Comparison of ENCODE assay signal across 15 cellular contexts in genomic region chr3:121719423-121719822, GRCh38. TPM values are rescaled to one million over a fixed set of nuclear protein-coding genes. Genes with fewer than 3 reads are reported as not detected.
A peak's percentile ranks its signal among the peaks of the same experiment; 100 is the strongest.
DNase-seq lines count a peak whose midpoint lies in the region; ATAC-seq and TF ChIP-seq lines count a peak whose summit lies in the region.
"Had no signal": no experiment of that assay in that cellular context is flagged by ENCODE, and none has a peak within 500 bp of the region (broad histone marks: within the 10 kb centered on the region; RNA-seq: fewer than 3 reads in every experiment).

No MANE protein-coding gene starts in this region.

- DNase-seq in CD4-positive, alpha-beta T cell = no peak
- DNase-seq in DMS53 (lab: John Stamatoyannopoulos, UW) (peak; percentile 73), left lobe of liver (ENCODE audit: low spot score) (no peak), sigmoid colon (no peak), smooth muscle cell (lab: John Stamatoyannopoulos, UW; ENCODE audit: unreplicated experiment) (no peak), GM23338 (ENCODE audit: low spot score) (no peak), anterior cingulate cortex (lab: John Stamatoyannopoulos, UW) (no peak)
- DNase-seq: ACHN; CD4-positive, CD25-positive, alpha-beta regulatory T cell; COR-L47; DMS153; GOT3; H9 had no signal

- H3K9me3 ChIP-seq in CD4-positive, alpha-beta T cell (ENCODE audit: control insufficient read depth, low read length) = no peaks in the 10 kb centered on the region
- H3K9me3 ChIP-seq in sigmoid colon (no peaks in the 10 kb centered on the region), smooth muscle cell (replicated peaks; ENCODE audit: low read depth) (no peaks in the 10 kb centered on the region)

- POLR2A ChIA-PET in CD4-positive, alpha-beta T cell (lab: Charles Lee) = interaction anchor here (1.5 kb wide), 2 partner anchors 18 to 30 kb away, joined by 5 to 9 read pairs; partner anchors contain the start of gene GOLGB1

- no peaks in the 10 kb centered on the region for H3K27me3 ChIP-seq in CD4-positive, alpha-beta T cell (ENCODE audit: control insufficient read depth, insufficient read depth, low read length)
- H3K27me3 ChIP-seq in sigmoid colon = no peaks in the 10 kb centered on the region
- H3K27me3 ChIP-seq in smooth muscle cell (ENCODE audit: low read depth) = no peaks in the 10 kb centered on the region
- no peaks in the 10 kb centered on the region for H3K27me3 ChIP-seq in GM23338 (ENCODE audit: insufficient read depth)
- H3K27me3 ChIP-seq: BLaER1 treated with 17β-estradiol and CSF1 and Interleukin-3, amounts not matched to agents 10 nM and 100 nM had no signal

- TF ChIP-seq POLR2A in sigmoid colon (IDR thresholded peaks at IDR 0.05) = no peak

- WGBS in sigmoid colon, 2 donors = 71 to 81% methylated on average over 5 of the region's 5 CpGs
- WGBS in smooth muscle cell (ENCODE audit: low lambda C conversion rate) = 96% methylated on average over 5 of the region's 5 CpGs

- H3K27ac Mint-ChIP-seq in CD4-positive, alpha-beta T cell = peak overlapping the region; percentile 32
- H3K27ac Mint-ChIP-seq in GM23338 = no peak overlapping the region
- H3K27ac Mint-ChIP-seq: H9 had no signal

- no peaks in the 10 kb centered on the region for H3K4me1 ChIP-seq in sigmoid colon
- H3K4me1 ChIP-seq in smooth muscle cell (ENCODE audit: low read depth) = no peaks in the 10 kb centered on the region
- H3K4me1 ChIP-seq in GM23338 (ENCODE audit: insufficient read depth) = no peaks in the 10 kb centered on the region

- H3K4me1 Mint-ChIP-seq in CD4-positive, alpha-beta T cell (ENCODE audit: low read depth) = peaks cover 38% of the 10 kb centered on the region
- H3K4me1 Mint-ChIP-seq in GM23338 = no peaks in the 10 kb centered on the region
- H3K4me1 Mint-ChIP-seq: H9 had no signal

- no peak overlapping the region for H3K4me3 Mint-ChIP-seq in CD4-positive, alpha-beta T cell
- no peak overlapping the region for H3K4me3 Mint-ChIP-seq in GM23338
- H3K4me3 Mint-ChIP-seq: H9 had no signal

- intact Hi-C loops in CD4-positive, alpha-beta T cell (cut with DNase I, micrococcal nuclease) = no loop called here
- intact Hi-C loops in sigmoid colon (cut with DNase I) = no loop called here

- ATAC-seq in CD4-positive, alpha-beta T cell (ENCODE audit: poor library complexity) = no peak
- ATAC-seq in HG02678 (IDR thresholded peaks at IDR 0.05; ENCODE audit: unreplicated experiment) (peak; percentile 39), left lobe of liver (peak; percentile 68), GM23338 (no peak)

- CTCF ChIA-PET in CD4-positive, alpha-beta T cell (lab: Charles Lee) = no interaction called here

- H3K9ac ChIP-seq in smooth muscle cell (ENCODE audit: low read depth) = no peak overlapping the region
- H3K9ac ChIP-seq: BLaER1 treated with 17β-estradiol and CSF1 and Interleukin-3, amounts not matched to agents 10 nM and 100 nM had no signal

- H3K27ac ChIP-seq in CD4-positive, alpha-beta T cell (ENCODE audit: low read depth, low read length) = no peak overlapping the region
- no peak overlapping the region for H3K27ac ChIP-seq in sigmoid colon
- no peak overlapping the region for H3K27ac ChIP-seq in smooth muscle cell (ENCODE audit: low read depth)
- no peak overlapping the region for H3K27ac ChIP-seq in GM23338 (ENCODE audit: low read depth)
- H3K27ac ChIP-seq: BLaER1 treated with 17β-estradiol and CSF1 and Interleukin-3, amounts not matched to agents 10 nM and 100 nM had no signal

- H3F3A ChIP-seq in smooth muscle cell (ENCODE audit: low read depth) = no peaks in the 10 kb centered on the region
- H3F3A ChIP-seq in GM23338 (replicated peaks; ENCODE audit: low read depth) = no peaks in the 10 kb centered on the region

- H3K4me2 ChIP-seq in smooth muscle cell (no peak overlapping the region), GM23338 (no peak overlapping the region)
- H3K4me2 ChIP-seq: BLaER1 treated with 17β-estradiol and CSF1 and Interleukin-3, amounts not matched to agents 10 nM and 100 nM had no signal

- H3K79me2 ChIP-seq in smooth muscle cell (ENCODE audit: low read depth) (no peaks in the 10 kb centered on the region), GM23338 (replicated peaks; ENCODE audit: insufficient read depth) (no peaks in the 10 kb centered on the region)

- no peaks in the 10 kb centered on the region for H3K9me2 ChIP-seq in GM23338 (ENCODE audit: insufficient read depth)

- H2AFZ ChIP-seq in smooth muscle cell (ENCODE audit: low read depth) (no peak overlapping the region), GM23338 (no peak overlapping the region)

- H3K9me3 Mint-ChIP-seq in CD4-positive, alpha-beta T cell = no peaks in the 10 kb centered on the region
- no peaks in the 10 kb centered on the region for H3K9me3 Mint-ChIP-seq in GM23338
- H3K9me3 Mint-ChIP-seq: H9 had no signal

- no peaks in the 10 kb centered on the region for H3K27me3 Mint-ChIP-seq in CD4-positive, alpha-beta T cell
- no peaks in the 10 kb centered on the region for H3K27me3 Mint-ChIP-seq in GM23338 (ENCODE audit: insufficient read depth, low read depth, poor library complexity)
- H3K27me3 Mint-ChIP-seq: CD4-positive, CD25-positive, alpha-beta regulatory T cell had no signal

- TF ChIP-seq EP300 in sigmoid colon (IDR thresholded peaks at IDR 0.05) = no peak

- TF ChIP-seq CTCF in CD4-positive, alpha-beta T cell (IDR thresholded peaks at IDR 0.05) = no peak
- no peak for TF ChIP-seq CTCF in sigmoid colon (IDR thresholded peaks at IDR 0.05)
- TF ChIP-seq CTCF in smooth muscle cell (IDR thresholded peaks at IDR 0.05; ENCODE audit: borderline replicate concordance, insufficient read depth, poor library complexity, severe bottlenecking) = no peak
- no peak for TF ChIP-seq CTCF in GM23338 (conservative IDR thresholded peaks at IDR 0.05; ENCODE audit: low read depth in 2 of 2)

- H4K20me1 ChIP-seq in smooth muscle cell (ENCODE audit: low read depth) (peaks cover 42% of the 10 kb centered on the region), GM23338 (replicated peaks; ENCODE audit: insufficient read depth) (no peaks in the 10 kb centered on the region)
- H4K20me1 ChIP-seq: BLaER1 treated with 17β-estradiol and CSF1 and Interleukin-3, amounts not matched to agents 10 nM and 100 nM had no signal

- no peak overlapping the region for H3K4me3 ChIP-seq in sigmoid colon
- H3K4me3 ChIP-seq in smooth muscle cell = no peak overlapping the region
- H3K4me3 ChIP-seq in GM23338 = no peak overlapping the region
- H3K4me3 ChIP-seq: BLaER1 treated with 17β-estradiol and CSF1 and Interleukin-3, amounts not matched to agents 10 nM and 100 nM had no signal

- peaks cover 93% of the 10 kb centered on the region for H3K36me3 Mint-ChIP-seq in CD4-positive, alpha-beta T cell (ENCODE audit: low read depth)
- peaks cover 49% of the 10 kb centered on the region for H3K36me3 Mint-ChIP-seq in GM23338 (ENCODE audit: low read depth)

- peaks cover 17 to 100% (median 43%) of the 10 kb centered on the region in 4 donors for H3K36me3 ChIP-seq in sigmoid colon
- H3K36me3 ChIP-seq in smooth muscle cell (ENCODE audit: low read depth) = peaks cover 69% of the 10 kb centered on the region
- H3K36me3 ChIP-seq in GM23338 (ENCODE audit: insufficient read depth) = peaks cover 46% of the 10 kb centered on the region

TF ChIP-seq in GM23338, 12 proteins besides CTCF, POLR2A, EP300 and RAD21 (continues in another document):
- TF ChIP-seq EZH2phosphoT487 (IDR thresholded peaks at IDR 0.05; ENCODE audit: unreplicated experiment) = no peak
- no peak for TF ChIP-seq REST (IDR thresholded peaks at IDR 0.05; ENCODE audit: unreplicated experiment)
- TF ChIP-seq NANOG (IDR thresholded peaks at IDR 0.05; ENCODE audit: borderline replicate concordance) = no peak
- TF ChIP-seq JUNB (IDR thresholded peaks at IDR 0.05; ENCODE audit: unreplicated experiment) = no peak
- no peak for TF ChIP-seq STAT1 (IDR thresholded peaks at IDR 0.05; ENCODE audit: unreplicated experiment)
- TF ChIP-seq EZH2 (IDR thresholded peaks at IDR 0.05; ENCODE audit: low read depth, unreplicated experiment) = no peak
- TF ChIP-seq ZNF331 (CRISPR knock-in tag; IDR thresholded peaks at IDR 0.05; ENCODE audit: low read depth) = no peak
- no peak for TF ChIP-seq POLR2AphosphoS5 (IDR thresholded peaks at IDR 0.05; ENCODE audit: low read depth)

RNA-seq across cellular contexts. Expression of gene GOLGB1, which starts 30.1 kb away (rescaled TPM):
- total RNA-seq in CD4-positive, alpha-beta T cell = 10 to 100 TPM; 49.8 to 50.2 TPM
- total RNA-seq in left lobe of liver = 26.1 TPM
- 10 to 100 TPM; 44.8 to 70.1 (median 54.5) TPM for total RNA-seq in sigmoid colon
- polyA plus RNA-seq in sigmoid colon = 10 to 100 TPM in 2 of 3 donors, 1 to 10 TPM in 1; 9.7 to 25.3 (median 13.2) TPM
- total RNA-seq in smooth muscle cell = 68.5 and 84.8 TPM in 2 replicates
- polyA plus RNA-seq in smooth muscle cell = 41.9 and 51.1 TPM in 2 replicates
- 19.8 and 34.5 TPM in 2 replicates for total RNA-seq in GM23338 (2014; rRNA removed; shearing (Covaris generic))
- polyA plus RNA-seq in GM23338 (2016; fragmentation: Nextera tagmentation; extraction: Ambion mirVana) = 43.7 and 56.8 TPM in 2 replicates

RNA-seq across cellular contexts. Expression of gene HCLS1, which starts 58.7 kb away (rescaled TPM):
- 100 to 1,000 TPM; 204 to 206 TPM for total RNA-seq in CD4-positive, alpha-beta T cell
- total RNA-seq in left lobe of liver (15.4 TPM), sigmoid colon (10 to 100 TPM; 34.2 to 51.4 (median 38.6) TPM), smooth muscle cell (1.3 and 3.5 TPM in 2 replicates)
- polyA plus RNA-seq in sigmoid colon (10 to 100 TPM; 13.2 to 91.9 (median 22.2) TPM), smooth muscle cell (1.1 and 2.7 TPM in 2 replicates), GM23338 (2016; fragmentation: Nextera tagmentation; extraction: Ambion mirVana) (0.63 and 1.1 TPM in 2 replicates)
- 0.66 and 0.93 TPM in 2 replicates for total RNA-seq in GM23338 (2014; rRNA removed; shearing (Covaris generic))

Comparison
In these comparisons a context has a peak if more than half of its experiments do, and no peak if none do; other contexts are left out.
1. ATAC-seq: peak in HG02678 (single experiment) and left lobe of liver (single experiment); none in CD4-positive, alpha-beta T cell (single experiment) and GM23338 (single experiment).